In genomic region chr1:195597929-195598328, GRCh38 we compare ENCODE assay signal across 23 cellular contexts.
"Had no signal": no experiment of that assay in that cellular context is flagged by ENCODE, and none has a peak within 500 bp of the region (broad histone marks: within the 10 kb centered on the region; RNA-seq: fewer than 3 reads in every experiment).

No MANE protein-coding gene starts in this region.

- ATAC-seq: left cardiac atrium; naive thymus-derived CD4-positive, alpha-beta T cell; natural killer cell treated with Interleukin-12 subunit alpha and Interleukin-12 subunit beta and Interleukin-15 and Interleukin-18, amount 100 ng/mL, for 72 hours; right lobe of liver; stimulated activated memory B cell treated with anti-CD40 and anti-IgM and Interleukin-4, amounts not matched to agents 10 μg/mL and 1 μg/mL and 100 μg/mL, for 72 hours; stimulated activated naive CD8-positive, alpha-beta T cell treated with anti-CD3 and anti-CD28 coated beads, Interleukin-15, amount 100 ng/mL, for 72 hours had no signal

- H3K9me3 ChIP-seq: ovary, right atrium auricular region, right lobe of liver, tibial nerve, uterus had no signal

- DNase-seq: islet precursor cell; kidney glomerular epithelial cell; left cardiac atrium; left ventricle myocardium inferior; mesendoderm; naive thymus-derived CD4-positive, alpha-beta T cell; ovary; right lobe of liver; stimulated activated CD4-positive, alpha-beta T cell treated with anti-CD3 and anti-CD28 coated beads, Interleukin-1b, Interleukin-23, amount 100 ng/mL, for 48 hours; stimulated activated CD4-positive, alpha-beta T cell treated with anti-CD3 and anti-CD28 coated beads, Interleukin-2, amount 100 ng/mL, for 48 hours; stimulated activated CD4-positive, alpha-beta T cell treated with anti-CD3 and anti-CD28 coated beads, Interleukin-4, amount 100 ng/mL, for 4 hours; stimulated activated CD8-positive, alpha-beta memory T cell treated with anti-CD3 and anti-CD28 coated beads, Interleukin-4, amount 100 ng/mL, for 48 hours; stimulated activated naive CD4-positive, alpha-beta T cell treated with Interleukin-2 at 50 U/mL for 16 hours; stimulated activated naive CD8-positive, alpha-beta T cell treated with anti-CD3 and anti-CD28 coated beads, Interleukin-15, amount 100 ng/mL, for 72 hours; substantia nigra; uterus had no signal

- H3K27me3 ChIP-seq: hepatocyte, ovary, right atrium auricular region, right lobe of liver, tibial nerve, uterus had no signal

- H3K36me3 ChIP-seq: left ventricle myocardium inferior, ovary, right atrium auricular region, right lobe of liver, tibial nerve, uterus had no signal

- H3K4me1 ChIP-seq: left ventricle myocardium inferior, right atrium auricular region, right lobe of liver, tibial nerve, uterus had no signal

- H3K27ac ChIP-seq: hepatocyte, left ventricle myocardium inferior, ovary, right atrium auricular region, right lobe of liver, tibial nerve, uterus had no signal

- H3K4me3 ChIP-seq: hepatocyte, left ventricle myocardium inferior, lung, ovary, right atrium auricular region, right lobe of liver, smooth muscle cell, tibial nerve, uterus had no signal
